Comparison of ENCODE assay signal across 12 cellular contexts in genomic region chr2:203689424-203690109, GRCh38. TPM values are rescaled to one million over a fixed set of nuclear protein-coding genes. Genes with fewer than 3 reads are reported as not detected.
DNase-seq lines count a peak whose midpoint lies in the region; ATAC-seq and TF ChIP-seq lines count a peak whose summit lies in the region.
"Had no signal": no experiment of that assay in that cellular context is flagged by ENCODE, and none has a peak within 500 bp of the region (broad histone marks: within the 10 kb centered on the region; RNA-seq: fewer than 3 reads in every experiment).

No MANE protein-coding gene starts in this region.

- DNase-seq in activated CD8-positive, alpha-beta T cell treated with anti-CD3 and anti-CD28 coated beads for 36 hours, result peak; percentile 44
- DNase-seq in activated CD8-positive, alpha-beta T cell treated with anti-CD3 and anti-CD28 coated beads, Interleukin-2, amount 10 ng/mL, durations not matched to agents 7 days and 5 days, result no peak
- DNase-seq in SJCRH30, result peak in 1 of 2 experiments; percentile 22
- DNase-seq in stimulated activated naive B cell treated with anti-CD40 and anti-IgM and Interleukin-4, amounts not matched to agents 10 μg/mL and 1 μg/mL and 100 μg/mL, for 72 hours, result no peak
- DNase-seq in NCI-H128 (lab: John Stamatoyannopoulos, UW; ENCODE audit: unreplicated experiment), result no peak
- DNase-seq in activated T-cell treated with anti-CD3 and anti-CD28 coated beads, Interleukin-2, amount 50 U/mL, for 24 hours, result no peak
- no peak for DNase-seq in NCI-H2227 treated with DMSO at 0.1 percent for 48 hours (lab: John Stamatoyannopoulos, UW)
- DNase-seq: activated CD4-positive, alpha-beta T cell treated with anti-CD3 and anti-CD28 coated beads for 1 hour; NCI-H1048 had no signal

- intact Hi-C loops in activated CD8-positive, alpha-beta T cell treated with anti-CD3 and anti-CD28 coated beads for 36 hours (cut with micrococcal nuclease), result no loop called here

- H3K4me3 Mint-ChIP-seq in activated CD8-positive, alpha-beta T cell treated with anti-CD3 and anti-CD28 coated beads for 36 hours, result no peak overlapping the region
- H3K4me3 Mint-ChIP-seq in activated CD8-positive, alpha-beta T cell treated with anti-CD3 and anti-CD28 coated beads, Interleukin-2, amount 10 ng/mL, durations not matched to agents 7 days and 5 days, result no peak overlapping the region
- no peak overlapping the region for H3K4me3 Mint-ChIP-seq in stimulated activated naive B cell treated with anti-CD40 and anti-IgM and Interleukin-4, amounts not matched to agents 10 μg/mL and 1 μg/mL and 100 μg/mL, for 72 hours
- H3K4me3 Mint-ChIP-seq in activated T-cell treated with anti-CD3 and anti-CD28 coated beads, Interleukin-2, amount 50 U/mL, for 24 hours, result no peak overlapping the region

- no peak overlapping the region for H3K4me3 ChIP-seq in SJCRH30
- H3K4me3 ChIP-seq: thoracic aorta had no signal

- no peaks in the 10 kb centered on the region for H3K27me3 ChIP-seq in SJCRH30

- no peaks in the 10 kb centered on the region for H3K27me3 Mint-ChIP-seq in activated CD8-positive, alpha-beta T cell treated with anti-CD3 and anti-CD28 coated beads for 36 hours
- no peaks in the 10 kb centered on the region for H3K27me3 Mint-ChIP-seq in activated CD8-positive, alpha-beta T cell treated with anti-CD3 and anti-CD28 coated beads, Interleukin-2, amount 10 ng/mL, durations not matched to agents 7 days and 5 days (ENCODE audit: low read depth)
- peaks cover 60% of the 10 kb centered on the region in 2 donors for H3K27me3 Mint-ChIP-seq in stimulated activated naive B cell treated with anti-CD40 and anti-IgM and Interleukin-4, amounts not matched to agents 10 μg/mL and 1 μg/mL and 100 μg/mL, for 72 hours
- H3K27me3 Mint-ChIP-seq in activated T-cell treated with anti-CD3 and anti-CD28 coated beads, Interleukin-2, amount 50 U/mL, for 24 hours, result no peaks in the 10 kb centered on the region

- no peaks in the 10 kb centered on the region for H3K36me3 ChIP-seq in SJCRH30
- H3K36me3 ChIP-seq: thoracic aorta had no signal

- H3K4me1 Mint-ChIP-seq in activated CD8-positive, alpha-beta T cell treated with anti-CD3 and anti-CD28 coated beads for 36 hours (ENCODE audit: low read depth), result peaks cover 34% of the 10 kb centered on the region
- H3K4me1 Mint-ChIP-seq in activated CD8-positive, alpha-beta T cell treated with anti-CD3 and anti-CD28 coated beads, Interleukin-2, amount 10 ng/mL, durations not matched to agents 7 days and 5 days (ENCODE audit: low read depth), result peaks cover 17% of the 10 kb centered on the region
- H3K4me1 Mint-ChIP-seq in stimulated activated naive B cell treated with anti-CD40 and anti-IgM and Interleukin-4, amounts not matched to agents 10 μg/mL and 1 μg/mL and 100 μg/mL, for 72 hours, result peaks cover 11 to 41% of the 10 kb centered on the region in 2 donors
- H3K4me1 Mint-ChIP-seq in activated T-cell treated with anti-CD3 and anti-CD28 coated beads, Interleukin-2, amount 50 U/mL, for 24 hours (ENCODE audit: low read depth), result peaks cover 29% of the 10 kb centered on the region

- no peak for TF ChIP-seq CTCF in activated CD8-positive, alpha-beta T cell treated with anti-CD3 and anti-CD28 coated beads for 36 hours (IDR thresholded peaks at IDR 0.05)

- POLR2A ChIA-PET in activated CD8-positive, alpha-beta T cell treated with anti-CD3 and anti-CD28 coated beads for 36 hours (lab: Charles Lee), result interaction anchor here (0.9 to 1.2 kb wide), 3 partner anchors 9 to 213 kb away, joined by 3 read pairs; no protein-coding TSS in a partner anchor
- POLR2A ChIA-PET in activated CD8-positive, alpha-beta T cell treated with anti-CD3 and anti-CD28 coated beads, Interleukin-2, amount 10 ng/mL, durations not matched to agents 7 days and 5 days (lab: Charles Lee), result no interaction called here

- no peak overlapping the region for H3K27ac Mint-ChIP-seq in activated CD8-positive, alpha-beta T cell treated with anti-CD3 and anti-CD28 coated beads for 36 hours
- H3K27ac Mint-ChIP-seq in activated CD8-positive, alpha-beta T cell treated with anti-CD3 and anti-CD28 coated beads, Interleukin-2, amount 10 ng/mL, durations not matched to agents 7 days and 5 days, result no peak overlapping the region
- H3K27ac Mint-ChIP-seq in stimulated activated naive B cell treated with anti-CD40 and anti-IgM and Interleukin-4, amounts not matched to agents 10 μg/mL and 1 μg/mL and 100 μg/mL, for 72 hours, result no peak overlapping the region
- H3K27ac Mint-ChIP-seq in activated T-cell treated with anti-CD3 and anti-CD28 coated beads, Interleukin-2, amount 50 U/mL, for 24 hours, result no peak overlapping the region

- H3K36me3 Mint-ChIP-seq in activated CD8-positive, alpha-beta T cell treated with anti-CD3 and anti-CD28 coated beads for 36 hours (ENCODE audit: low read depth), result no peaks in the 10 kb centered on the region
- H3K36me3 Mint-ChIP-seq in activated CD8-positive, alpha-beta T cell treated with anti-CD3 and anti-CD28 coated beads, Interleukin-2, amount 10 ng/mL, durations not matched to agents 7 days and 5 days (ENCODE audit: low read depth), result no peaks in the 10 kb centered on the region
- no peaks in the 10 kb centered on the region for H3K36me3 Mint-ChIP-seq in stimulated activated naive B cell treated with anti-CD40 and anti-IgM and Interleukin-4, amounts not matched to agents 10 μg/mL and 1 μg/mL and 100 μg/mL, for 72 hours
- H3K36me3 Mint-ChIP-seq in activated T-cell treated with anti-CD3 and anti-CD28 coated beads, Interleukin-2, amount 50 U/mL, for 24 hours (ENCODE audit: low read depth), result no peaks in the 10 kb centered on the region

- CTCF ChIA-PET in activated CD8-positive, alpha-beta T cell treated with anti-CD3 and anti-CD28 coated beads for 36 hours (lab: Charles Lee), result interaction anchor here (1.2 kb wide), 1 partner anchor 126 kb away, joined by 3 read pairs; no protein-coding TSS in a partner anchor
- CTCF ChIA-PET in activated CD8-positive, alpha-beta T cell treated with anti-CD3 and anti-CD28 coated beads, Interleukin-2, amount 10 ng/mL, durations not matched to agents 7 days and 5 days (lab: Charles Lee), result no interaction called here

- no peaks in the 10 kb centered on the region for H3K9me3 Mint-ChIP-seq in activated CD8-positive, alpha-beta T cell treated with anti-CD3 and anti-CD28 coated beads for 36 hours
- H3K9me3 Mint-ChIP-seq in activated CD8-positive, alpha-beta T cell treated with anti-CD3 and anti-CD28 coated beads, Interleukin-2, amount 10 ng/mL, durations not matched to agents 7 days and 5 days (ENCODE audit: insufficient read depth), result no peaks in the 10 kb centered on the region
- no peaks in the 10 kb centered on the region for H3K9me3 Mint-ChIP-seq in stimulated activated naive B cell treated with anti-CD40 and anti-IgM and Interleukin-4, amounts not matched to agents 10 μg/mL and 1 μg/mL and 100 μg/mL, for 72 hours
- no peaks in the 10 kb centered on the region for H3K9me3 Mint-ChIP-seq in activated T-cell treated with anti-CD3 and anti-CD28 coated beads, Interleukin-2, amount 50 U/mL, for 24 hours

- ATAC-seq in activated CD8-positive, alpha-beta T cell treated with anti-CD3 and anti-CD28 coated beads for 36 hours, result peak; percentile 61
- ATAC-seq in activated CD8-positive, alpha-beta T cell treated with anti-CD3 and anti-CD28 coated beads, Interleukin-2, amount 10 ng/mL, durations not matched to agents 7 days and 5 days, result no peak
- ATAC-seq in HG02759 (IDR thresholded peaks at IDR 0.05; ENCODE audit: unreplicated experiment), result peak; percentile 55
- ATAC-seq in stimulated activated naive B cell treated with anti-CD40 and anti-IgM and Interleukin-4, amounts not matched to agents 10 μg/mL and 1 μg/mL and 100 μg/mL, for 72 hours (replicated peaks), result peak; percentile 53 to 70

- H3K4me1 ChIP-seq in SJCRH30, result peaks cover 76% of the 10 kb centered on the region

- H3K27ac ChIP-seq in SJCRH30, result peak overlapping the region; percentile 86

- H3K9me3 ChIP-seq in SJCRH30 (replicated peaks), result no peaks in the 10 kb centered on the region
- H3K9me3 ChIP-seq: thoracic aorta had no signal

RNA-seq across cellular contexts. Expression of gene CD28, which starts 16.9 kb away (rescaled TPM):
- 10 to 100 TPM; 94.2 to 97.3 TPM for total RNA-seq in activated CD8-positive, alpha-beta T cell treated with anti-CD3 and anti-CD28 coated beads for 36 hours
- total RNA-seq in activated CD8-positive, alpha-beta T cell treated with anti-CD3 and anti-CD28 coated beads, Interleukin-2, amount 10 ng/mL, durations not matched to agents 7 days and 5 days, result 10 to 100 TPM; 25.6 to 27.2 TPM
- 0.18 and 0.24 TPM in 2 replicates for total RNA-seq in SJCRH30 (2014; rRNA removed; shearing (Covaris generic))
- total RNA-seq: RPMI7951 had no signal

Comparison
In these comparisons a context has a peak if more than half of its experiments do, and no peak if none do; other contexts are left out.
1. RNA of gene CD28, which starts 16.9 kb away (total RNA-seq): 94.2 to 97.3 TPM in activated CD8-positive, alpha-beta T cell treated with anti-CD3 and anti-CD28 coated beads for 36 hours and 25.6 to 27.2 TPM in activated CD8-positive, alpha-beta T cell treated with anti-CD3 and anti-CD28 coated beads, Interleukin-2, amount 10 ng/mL, durations not matched to agents 7 days and 5 days; 0.18 to 0.24 TPM in SJCRH30; every median in the first group is over 10 times any median in the second.